10 cellular contexts compared by ENCODE assay signal in genomic region chr17:45093444-45094110, GRCh38. TPM values are rescaled to one million over a fixed set of nuclear protein-coding genes. Genes with fewer than 3 reads are reported as not detected.
DNase-seq lines count a peak whose midpoint lies in the region; ATAC-seq, FAIRE-seq and TF ChIP-seq lines count a peak whose summit lies in the region.
"Had no signal": no experiment of that assay in that cellular context is flagged by ENCODE, and none has a peak within 500 bp of the region (broad histone marks: within the 10 kb centered on the region; RNA-seq: fewer than 3 reads in every experiment).

No MANE protein-coding gene starts in this region.

- H3K27ac ChIP-seq in foreskin keratinocyte (peak overlapping the region; percentile 23), pancreas (peak overlapping the region in 3 of 4 donors; percentile 20 to 73 (median 52))

- FAIRE-seq in pancreas (lab: Jason Lieb, UNC) (no peak), GM12891 (lab: Jason Lieb, UNC) (no peak)

- DNase-seq in activated naive CD4-positive, alpha-beta T cell treated with anti-CD3 and anti-CD28 coated beads, Interleukin-2, amount 50 U/mL, for 72 hours (ENCODE audit: low spot score in 2 of 2), result no peak
- no peak for DNase-seq in activated naive CD4-positive, alpha-beta T cell treated with Interleukin-2 at 50 U/mL for 16 hours
- DNase-seq in foreskin keratinocyte, result no peak
- no peak for DNase-seq in pancreas
- DNase-seq in GF-D8 (lab: John Stamatoyannopoulos, UW), result no peak
- no peak for DNase-seq in stimulated activated naive CD8-positive, alpha-beta T cell treated with anti-CD3 and anti-CD28 coated beads, Interleukin-15, Interleukin-2, amounts not matched to agents 100 U/mL and 50 U/mL, for 24 hours
- no peak for DNase-seq in retina
- no peak for DNase-seq in GM12891 (ENCODE audit: insufficient read length, low spot score)
- DNase-seq: activated CD4-positive, alpha-beta T cell treated with anti-CD3 and anti-CD28 coated beads for 48 hours had no signal

- 69% methylated on average over 13 of the region's 13 CpGs for WGBS in pancreas, 2 donors

- no peak for TF ChIP-seq POLR2A in GM12891 (IDR thresholded peaks at IDR 0.05; ENCODE audit: low read depth, low read length)

- peak overlapping the region; percentile 72 for H3K27ac Mint-ChIP-seq in activated naive CD4-positive, alpha-beta T cell treated with anti-CD3 and anti-CD28 coated beads, Interleukin-2, amount 50 U/mL, for 72 hours
- H3K27ac Mint-ChIP-seq: stimulated activated naive CD8-positive, alpha-beta T cell treated with anti-CD3 and anti-CD28 coated beads, Interleukin-15, Interleukin-2, amounts not matched to agents 100 ng/mL and 50 ng/mL, for 24 hours had no signal

- TF ChIP-seq CTCF in foreskin keratinocyte (conservative IDR thresholded peaks at IDR 0.05), result no peak
- no peak for TF ChIP-seq CTCF in pancreas (IDR thresholded peaks at IDR 0.05)

- no peak for ATAC-seq in activated naive CD4-positive, alpha-beta T cell treated with anti-CD3 and anti-CD28 coated beads, Interleukin-2, amount 50 U/mL, for 72 hours
- ATAC-seq in foreskin keratinocyte, result no peak
- peak in 2 of 4 donors; percentile 17 to 38 for ATAC-seq in pancreas
- ATAC-seq in stimulated activated naive CD8-positive, alpha-beta T cell treated with anti-CD3 and anti-CD28 coated beads, Interleukin-15, Interleukin-2, amounts not matched to agents 100 U/mL and 50 U/mL, for 24 hours, result no peak

- no peaks in the 10 kb centered on the region for H3K9me3 Mint-ChIP-seq in activated naive CD4-positive, alpha-beta T cell treated with anti-CD3 and anti-CD28 coated beads, Interleukin-2, amount 50 U/mL, for 72 hours
- H3K9me3 Mint-ChIP-seq: stimulated activated naive CD8-positive, alpha-beta T cell treated with anti-CD3 and anti-CD28 coated beads, Interleukin-15, Interleukin-2, amounts not matched to agents 100 ng/mL and 50 ng/mL, for 24 hours had no signal

- H3K36me3 Mint-ChIP-seq in activated naive CD4-positive, alpha-beta T cell treated with anti-CD3 and anti-CD28 coated beads, Interleukin-2, amount 50 U/mL, for 72 hours, result peaks cover 14 to 28% of the 10 kb centered on the region in 2 donors

- H3K27me3 ChIP-seq in foreskin keratinocyte, result no peaks in the 10 kb centered on the region
- no peaks in the 10 kb centered on the region for H3K27me3 ChIP-seq in pancreas

- H3K9me3 ChIP-seq in pancreas, result no peaks in the 10 kb centered on the region

- H3K36me3 ChIP-seq in pancreas, result peaks cover 0 to 47% (median 38%) of the 10 kb centered on the region in 3 donors

- H3K4me3 ChIP-seq in pancreas, result no peak overlapping the region

- intact Hi-C loops in pancreas (cut with DNase I), result loop anchor here in 1 of 3 donors (10.0 kb wide), 1 partner anchor 179 kb away; the partner anchor contains the start of gene GFAP

- peaks cover 15% of the 10 kb centered on the region for H3K4me1 ChIP-seq in foreskin keratinocyte
- H3K4me1 ChIP-seq in pancreas, result peaks cover 0 to 7% (median 0%) of the 10 kb centered on the region in 3 donors

TF ChIP-seq in GM12891, 5 proteins besides CTCF, POLR2A, EP300 and RAD21:
- TF ChIP-seq POLR2AphosphoS5 (IDR thresholded peaks at IDR 0.05; ENCODE audit: low read depth, low read length) (no peak), POU2F2 (IDR thresholded peaks at IDR 0.05; ENCODE audit: low read depth, low read length) (no peak), TAF1 (IDR thresholded peaks at IDR 0.05; ENCODE audit: low read depth, low read length) (no peak), SPI1 (IDR thresholded peaks at IDR 0.05; ENCODE audit: low read depth, low read length) (no peak), PAX5 (IDR thresholded peaks at IDR 0.05; ENCODE audit: insufficient read depth, low read length, severe bottlenecking) (no peak)

RNA-seq across cellular contexts. Expression of gene NMT1, which starts 32.5 kb away (rescaled TPM):
- 100 to 1,000 TPM; 130 to 270 TPM for total RNA-seq in activated naive CD4-positive, alpha-beta T cell treated with anti-CD3 and anti-CD28 coated beads, Interleukin-2, amount 50 U/mL, for 72 hours
- total RNA-seq in foreskin keratinocyte, result 90.9 and 109 TPM in 2 replicates
- 188 and 193 TPM in 2 replicates for polyA plus RNA-seq in foreskin keratinocyte
- total RNA-seq in pancreas, result 10 to 100 TPM; 31.7 to 66.5 (median 43.6) TPM
- polyA plus RNA-seq in pancreas, result 10 to 100 TPM; 27.0 to 37.9 TPM
- 97.0 TPM for polyA plus RNA-seq in GM12891 (2012; ENCODE audit: low read depth, missing spikeins)

RNA-seq across cellular contexts. Expression of gene PLCD3, which starts 38.7 kb away (rescaled TPM):
- 1 to 10 TPM; 3.9 to 7.7 TPM for total RNA-seq in activated naive CD4-positive, alpha-beta T cell treated with anti-CD3 and anti-CD28 coated beads, Interleukin-2, amount 50 U/mL, for 72 hours
- total RNA-seq in foreskin keratinocyte (60.8 and 63.6 TPM in 2 replicates), pancreas (1 to 10 TPM; 4.6 to 9.9 (median 8.0) TPM)
- polyA plus RNA-seq in foreskin keratinocyte (85.8 and 97.4 TPM in 2 replicates), pancreas (10 to 100 TPM in 1 of 2 donors, 1 to 10 TPM in 1; 8.2 to 10.6 TPM)
- 0.53 TPM for polyA plus RNA-seq in GM12891 (2012; ENCODE audit: low read depth, missing spikeins)

RNA-seq across cellular contexts. Expression of gene ACBD4, which starts 41.9 kb away (rescaled TPM):
- total RNA-seq in activated naive CD4-positive, alpha-beta T cell treated with anti-CD3 and anti-CD28 coated beads, Interleukin-2, amount 50 U/mL, for 72 hours, result 10 to 100 TPM; 12.9 to 18.9 TPM
- total RNA-seq in foreskin keratinocyte, result 4.3 and 4.4 TPM in 2 replicates
- polyA plus RNA-seq in foreskin keratinocyte, result 4.5 TPM in 2 replicates
- total RNA-seq in pancreas, result 10 to 100 TPM; 10.6 to 17.8 (median 12.1) TPM
- 10 to 100 TPM; 37.3 to 39.0 TPM for polyA plus RNA-seq in pancreas
- polyA plus RNA-seq in GM12891 (2012; ENCODE audit: low read depth, missing spikeins), result 8.1 TPM

RNA-seq across cellular contexts. Expression of gene DCAKD, which starts 42.1 kb away (rescaled TPM):
- total RNA-seq in activated naive CD4-positive, alpha-beta T cell treated with anti-CD3 and anti-CD28 coated beads, Interleukin-2, amount 50 U/mL, for 72 hours, result 10 to 100 TPM; 38.9 to 93.4 TPM
- total RNA-seq in foreskin keratinocyte, result 30.4 and 30.8 TPM in 2 replicates
- 19.8 and 21.1 TPM in 2 replicates for polyA plus RNA-seq in foreskin keratinocyte
- 10 to 100 TPM in 5 of 6 donors, 1 to 10 TPM in 1; 9.3 to 19.2 (median 12.1) TPM for total RNA-seq in pancreas
- polyA plus RNA-seq in pancreas, result 10 to 100 TPM in 1 of 2 donors, 1 to 10 TPM in 1; 9.8 to 14.1 TPM
- 24.3 TPM for polyA plus RNA-seq in GM12891 (2012; ENCODE audit: low read depth, missing spikeins)

RNA-seq across cellular contexts. Expression of gene HEXIM1, which starts 54.7 kb away (rescaled TPM):
- 10 to 100 TPM; 50.9 to 93.3 TPM for total RNA-seq in activated naive CD4-positive, alpha-beta T cell treated with anti-CD3 and anti-CD28 coated beads, Interleukin-2, amount 50 U/mL, for 72 hours
- total RNA-seq in foreskin keratinocyte (23.0 and 25.6 TPM in 2 replicates), pancreas (10 to 100 TPM in 5 of 6 donors, 1 to 10 TPM in 1; 6.8 to 16.2 (median 12.0) TPM)
- polyA plus RNA-seq in foreskin keratinocyte (26.7 and 27.9 TPM in 2 replicates), pancreas (10 to 100 TPM; 10.9 to 17.2 TPM)
- 21.4 TPM for polyA plus RNA-seq in GM12891 (2012; ENCODE audit: low read depth, missing spikeins)
